ENCODE assay signal across 7 cellular contexts in genomic region chr19:2927032-2927430, GRCh38. TPM values are rescaled to one million over a fixed set of nuclear protein-coding genes. Genes with fewer than 3 reads are reported as not detected.
"Had no signal": no experiment of that assay in that cellular context is flagged by ENCODE, and none has a peak within 500 bp of the region (broad histone marks: within the 10 kb centered on the region; RNA-seq: fewer than 3 reads in every experiment).

No MANE protein-coding gene starts in this region.

- H3K27ac Mint-ChIP-seq: HFFc6 had no signal

- H3K4me3 ChIP-seq: GM23248, HAP-1 had no signal

- H3K4me3 Mint-ChIP-seq: HFFc6 had no signal

- ATAC-seq: HCT116 had no signal

- H3K4me1 ChIP-seq: HAP-1 had no signal

- H3K27ac ChIP-seq: GM23248 had no signal

- H3K36me3 ChIP-seq: HAP-1 had no signal

- DNase-seq: GM23248, GOT3, HFFc6, IMR-90 had no signal

RNA-seq across cellular contexts. Expression of gene ZNF556, which starts 59.9 kb away (rescaled TPM):
- total RNA-seq: GM23248, H4, HFFc6, IMR-90 had no signal
- polyA plus RNA-seq: GM23248, IMR-90 had no signal
